ENCODE assay signal across 13 cellular contexts in genomic region chr9:6845881-6846280, GRCh38.
DNase-seq lines count a peak whose midpoint lies in the region; ATAC-seq, FAIRE-seq and TF ChIP-seq lines count a peak whose summit lies in the region.
"Had no signal": no experiment of that assay in that cellular context is flagged by ENCODE, and none has a peak within 500 bp of the region (broad histone marks: within the 10 kb centered on the region; RNA-seq: fewer than 3 reads in every experiment).

No MANE protein-coding gene starts in this region.

- CTCF ChIA-PET in H1 (lab: Charles Lee; ENCODE audit: partially characterized antibody), result interaction anchor here (0.8 to 13.6 kb wide), 9 partner anchors 9 to 164 kb away, joined by 3 to 120 read pairs (median 3); no protein-coding TSS in a partner anchor

- peaks cover 3% of the 10 kb centered on the region; the same call in 1 of the 2 replicates for H3K79me1 ChIP-seq in H1 (ENCODE audit: low read depth, low read length)
- no peaks in the 10 kb centered on the region for H3K79me1 ChIP-seq in mesendoderm (ENCODE audit: low read length)

- H3K9me3 ChIP-seq in H1 (ENCODE audit: insufficient read depth in 2 of 2, low read depth in 1 of 2, low read length in 1 of 2), result no peaks in the 10 kb centered on the region
- no peaks in the 10 kb centered on the region for H3K9me3 ChIP-seq in ovary
- no peaks in the 10 kb centered on the region for H3K9me3 ChIP-seq in aorta (ENCODE audit: control insufficient read depth, low read length)

- peaks cover 0 to 2% (median 0%) of the 10 kb centered on the region in 4 experiments; a peak in 1 of 8 replicates for H3K36me3 ChIP-seq in H1 (ENCODE audit: control insufficient read depth in 2 of 4, insufficient read depth in 4 of 4, low read length in 3 of 4)
- H3K36me3 ChIP-seq in mesendoderm (ENCODE audit: control insufficient read depth, insufficient read depth, low read length), result no peaks in the 10 kb centered on the region
- no peaks in the 10 kb centered on the region for H3K36me3 ChIP-seq in ovary
- H3K36me3 ChIP-seq in aorta (ENCODE audit: control insufficient read depth in 1 of 2, insufficient read depth in 2 of 2, low read length in 1 of 2), result peaks cover 0 to 2% of the 10 kb centered on the region in 2 donors

- H3K4me1 ChIP-seq in H1 (replicated peaks in 1 of 4; ENCODE audit: control insufficient read depth in 3 of 4, insufficient read depth in 4 of 4, low read length in 3 of 4) (peaks cover 0 to 6% (median 3%) of the 10 kb centered on the region in 4 experiments; a peak in 3 of 7 replicates), mesendoderm (ENCODE audit: control insufficient read depth, low read depth, low read length) (no peaks in the 10 kb centered on the region), ovary (ENCODE audit: insufficient read depth) (no peaks in the 10 kb centered on the region), aorta (ENCODE audit: control insufficient read depth in 1 of 2, insufficient read depth in 2 of 2, low read length in 2 of 2) (no peaks in the 10 kb centered on the region)

- H3K56ac ChIP-seq in H1 (replicated peaks; ENCODE audit: insufficient read length, low read depth, low read length) (no peak overlapping the region), mesendoderm (ENCODE audit: low read length) (no peak overlapping the region)

- H3K27ac ChIP-seq in H1 (ENCODE audit: low read depth, low read length), result no peak overlapping the region
- no peak overlapping the region for H3K27ac ChIP-seq in mesendoderm (ENCODE audit: low read depth, low read length)
- H3K27ac ChIP-seq in ovary, result no peak overlapping the region
- no peak overlapping the region for H3K27ac ChIP-seq in aorta (ENCODE audit: low read depth in 1 of 2, low read length in 2 of 2)
- H3K27ac ChIP-seq: HL-60, skin epidermis had no signal

- no peaks in the 10 kb centered on the region; a peak in 1 of 4 replicates for H3K79me2 ChIP-seq in H1 (ENCODE audit: control insufficient read depth in 1 of 2, insufficient read depth in 2 of 2, low read length in 2 of 2)
- H3K79me2 ChIP-seq in mesendoderm (ENCODE audit: control insufficient read depth, insufficient read depth, low read length), result no peaks in the 10 kb centered on the region

- no peak overlapping the region for H3K9ac ChIP-seq in H1 (replicated peaks in 1 of 4; ENCODE audit: extremely low read depth in 1 of 4, low read depth in 3 of 4, low read length in 3 of 4)
- no peak overlapping the region for H3K9ac ChIP-seq in mesendoderm (ENCODE audit: low read length)

- TF ChIP-seq EP300 in H1 (IDR thresholded peaks at IDR 0.05; ENCODE audit: borderline replicate concordance in 1 of 2, low read depth in 2 of 2, low read length in 2 of 2) (no peak), ovary (IDR thresholded peaks at IDR 0.05) (no peak)

- TF ChIP-seq CTCF in H1 (IDR thresholded peaks at IDR 0.05; ENCODE audit: control extremely low read depth in 1 of 3, insufficient read depth in 1 of 3, low read depth in 1 of 3, low read length in 3 of 3) (peak; percentile 53 to 87 (median 56)), ovary (IDR thresholded peaks at IDR 0.05) (no peak)

- H3K4me2 ChIP-seq in H1 (ENCODE audit: insufficient read depth in 1 of 2, low read depth in 2 of 2, low read length in 2 of 2) (no peak overlapping the region), mesendoderm (ENCODE audit: low read length) (no peak overlapping the region)

- ATAC-seq in GM21737 (IDR thresholded peaks at IDR 0.05; ENCODE audit: unreplicated experiment) (no peak), aorta (ENCODE audit: low FRiP score) (no peak)
- ATAC-seq: activated CD4-positive, CD25-positive, alpha-beta regulatory T cell treated with anti-CD3 and anti-CD28 coated beads, Interleukin-2, amount 50 U/mL, for 24 hours had no signal

- no peak overlapping the region for H4K91ac ChIP-seq in H1 (replicated peaks; ENCODE audit: insufficient read length, low read length)

- H3K18ac ChIP-seq in H1 (ENCODE audit: extremely low read depth, low read length), result no peak overlapping the region
- H3K18ac ChIP-seq in mesendoderm (ENCODE audit: low read length), result no peak overlapping the region

- no peak overlapping the region for H2BK20ac ChIP-seq in H1 (ENCODE audit: low read length)

- H2BK120ac ChIP-seq in H1 (replicated peaks; ENCODE audit: low read depth, low read length) (no peak overlapping the region), mesendoderm (ENCODE audit: low read depth, low read length) (no peak overlapping the region)

- H3K4ac ChIP-seq in H1 (replicated peaks; ENCODE audit: insufficient read length, low read depth, low read length) (no peak overlapping the region), mesendoderm (ENCODE audit: low read depth, low read length) (no peak overlapping the region)

- intact Hi-C loops in ovary (cut with DNase I) (no loop called here), aorta (cut with DNase I) (no loop called here)

- H4K8ac ChIP-seq in H1 (ENCODE audit: extremely low read depth, insufficient read depth, low read length), result no peak overlapping the region
- H4K8ac ChIP-seq in mesendoderm (ENCODE audit: low read depth, low read length), result no peak overlapping the region

- H2AK5ac ChIP-seq in H1 (ENCODE audit: low read depth, low read length) (no peak overlapping the region), mesendoderm (ENCODE audit: low read length) (no peak overlapping the region)

- H3K4me3 ChIP-seq in H1 (ENCODE audit: extremely low read depth in 1 of 4, insufficient read depth in 2 of 4, low read depth in 3 of 4, low read length in 4 of 4) (no peak overlapping the region), mesendoderm (ENCODE audit: low read length) (no peak overlapping the region), ovary (no peak overlapping the region), aorta (ENCODE audit: low read length in 2 of 2) (no peak overlapping the region)
- H3K4me3 ChIP-seq: skin epidermis had no signal

- FAIRE-seq in H1 (lab: Jason Lieb, UNC), result peak; percentile 85
- FAIRE-seq: G401.6 had no signal

- H2BK15ac ChIP-seq in H1 (ENCODE audit: low read length), result no peak overlapping the region
- no peak overlapping the region for H2BK15ac ChIP-seq in mesendoderm (replicated peaks; ENCODE audit: low read depth)

- peak; percentile 25 for DNase-seq in AG20443 (ENCODE audit: low spot score)
- peak; percentile 34 for DNase-seq in HT-29 (ENCODE audit: low spot score)
- peak in 1 of 2 experiments; percentile 9 for DNase-seq in H1 (ENCODE audit: low read depth in 1 of 2, low spot score in 2 of 2)
- peak; percentile 81 for DNase-seq in mesendoderm
- DNase-seq in OCI-M2 (lab: John Stamatoyannopoulos, UW; ENCODE audit: unreplicated experiment), result no peak
- no peak for DNase-seq in ovary
- no peak for DNase-seq in aorta
- DNase-seq: hippocampal formation had no signal

- no peak overlapping the region for H2BK5ac ChIP-seq in H1 (ENCODE audit: low read depth, low read length)
- no peak overlapping the region for H2BK5ac ChIP-seq in mesendoderm (ENCODE audit: low read length)

- no peak overlapping the region for H4K5ac ChIP-seq in H1 (ENCODE audit: insufficient read length, low read depth, low read length)
- no peak overlapping the region for H4K5ac ChIP-seq in mesendoderm (ENCODE audit: low read length)

- no peak overlapping the region for H2BK12ac ChIP-seq in H1 (ENCODE audit: low read depth, low read length)

- no peak overlapping the region for H2AFZ ChIP-seq in H1 (ENCODE audit: low read length)

- H3K23me2 ChIP-seq in H1 (ENCODE audit: low read depth, low read length), result no peaks in the 10 kb centered on the region

- TF ChIP-seq RAD21 in H1 (IDR thresholded peaks at IDR 0.05 in 1 of 2, conservative IDR thresholded peaks at IDR 0.05 in 1 of 2; ENCODE audit: low read depth in 2 of 2, low read length in 2 of 2), result peak; percentile 71 to 74

- no peaks in the 10 kb centered on the region for H3K27me3 ChIP-seq in H1 (replicated peaks in 1 of 4; ENCODE audit: control insufficient read depth in 3 of 4, extremely low read depth in 1 of 4, insufficient read depth in 3 of 4, low read length in 3 of 4)
- H3K27me3 ChIP-seq in mesendoderm (ENCODE audit: insufficient read depth, low read length, poor library complexity), result no peaks in the 10 kb centered on the region
- H3K27me3 ChIP-seq in ovary, result no peaks in the 10 kb centered on the region
- H3K27me3 ChIP-seq in aorta (ENCODE audit: control insufficient read depth in 1 of 2, insufficient read depth in 2 of 2, low read length in 1 of 2), result no peaks in the 10 kb centered on the region

- no peak for TF ChIP-seq POLR2A in H1 (IDR thresholded peaks at IDR 0.05; ENCODE audit: control extremely low read depth in 1 of 2, low read depth in 2 of 2, low read length in 2 of 2)
- no peak for TF ChIP-seq POLR2A in ovary (IDR thresholded peaks at IDR 0.05)

- H4K20me1 ChIP-seq in H1 (replicated peaks in 1 of 2; ENCODE audit: control insufficient read depth in 1 of 2, insufficient read depth in 2 of 2, low read length in 2 of 2), result no peaks in the 10 kb centered on the region

- WGBS in H1 (ENCODE audit: extremely low coverage in 1 of 2, insufficient coverage in 1 of 2, insufficient read length in 1 of 2, insufficient replicate concordance in 2 of 2, low coverage in 1 of 2, low lambda C conversion rate in 2 of 2, missing lambda C conversion rate in 1 of 2), 2 experiments, result 51% methylated on average over 2 of the region's 2 CpGs; no CpG with 5 or more reads in 1 of the 2 experiments
- WGBS in mesendoderm (ENCODE audit: extremely low coverage, insufficient coverage, low lambda C conversion rate), result no CpG with 5 or more reads among the region's 2 CpGs
- WGBS in ovary, 3 donors, result 61 to 68% (median 67%) methylated on average over 2 of the region's 2 CpGs
- 49 to 61% methylated on average over 2 of the region's 2 CpGs for WGBS in aorta, 2 donors

- H3K14ac ChIP-seq in H1 (ENCODE audit: insufficient read length), result no peak overlapping the region

- POLR2A ChIA-PET in H1 (lab: Charles Lee; ENCODE audit: partially characterized antibody), result interaction anchor here (1.0 kb wide), 1 partner anchor 18 kb away, joined by 3 read pairs; no protein-coding TSS in a partner anchor

- H3K23ac ChIP-seq in H1 (ENCODE audit: insufficient read length), result no peak overlapping the region
- no peak overlapping the region for H3K23ac ChIP-seq in mesendoderm (ENCODE audit: low read length)

TF ChIP-seq in H1, 55 proteins besides CTCF, POLR2A, EP300 and RAD21:
- TF ChIP-seq MAX (IDR thresholded peaks at IDR 0.05) (peak; percentile 78), TCF12 (IDR thresholded peaks at IDR 0.05; ENCODE audit: low read depth, low read length) (0 out of 2 replicates have a peak, but pooled peaks have one; percentile 27), TEAD4 (IDR thresholded peaks at IDR 0.05; ENCODE audit: low read depth, low read length) (peak; percentile 100), CHD1 (IDR thresholded peaks at IDR 0.05; ENCODE audit: low read depth, low read length) (no peak), CEBPB (IDR thresholded peaks at IDR 0.05; ENCODE audit: low read depth, low read length) (no peak), CREB1 (IDR thresholded peaks at IDR 0.05) (peak; percentile 56; the same call in 1 of the 2 replicates), POLR2AphosphoS5 (IDR thresholded peaks at IDR 0.05; ENCODE audit: low read depth, low read length) (no peak)

Comparison
In these comparisons a context has a peak if more than half of its experiments do, and no peak if none do; other contexts are left out.
1. DNase-seq: peak in AG20443 (single experiment), HT-29 (single experiment) and mesendoderm (single experiment); none in OCI-M2 (single experiment), ovary (0 of 5) and aorta (0 of 2).
2. CTCF ChIP-seq: peak in H1 (3 of 3); none in ovary (0 of 3).